In genomic region chr6:73580247-73581149, GRCh38 we compare ENCODE assay signal across 1 cellular context.
TF ChIP-seq lines count a peak whose summit lies in the region.

No MANE protein-coding gene starts in this region.

TF ChIP-seq in HepG2, 621 proteins besides CTCF, POLR2A, EP300 and RAD21 (continued from another document and continues in another):
- TF ChIP-seq POGK (CRISPR knock-in tag; conservative IDR thresholded peaks at IDR 0.05) = no peak
- no peak for TF ChIP-seq NPAS2 (CRISPR knock-in tag; IDR thresholded peaks at IDR 0.05; ENCODE audit: borderline replicate concordance)
- TF ChIP-seq NR2F1 (CRISPR knock-in tag; IDR thresholded peaks at IDR 0.05) = peak in 1 of 2 experiments; percentile 65; a peak in 2 of 4 replicates
- TF ChIP-seq GATAD2A (CRISPR knock-in tag; IDR thresholded peaks at IDR 0.05) = peak; percentile 78
- TF ChIP-seq DRAP1 (CRISPR knock-in tag; IDR thresholded peaks at IDR 0.05) = peak; percentile 36; the same call in 1 of the 2 replicates
- no peak for TF ChIP-seq THYN1 (CRISPR knock-in tag; IDR thresholded peaks at IDR 0.05; ENCODE audit: borderline replicate concordance, low read depth)
- TF ChIP-seq ELK4 (CRISPR knock-in tag; IDR thresholded peaks at IDR 0.05; ENCODE audit: borderline replicate concordance) = no peak
- no peak for TF ChIP-seq GTF3A (CRISPR knock-in tag; conservative IDR thresholded peaks at IDR 0.05)
- no peak for TF ChIP-seq SMAD1 (CRISPR knock-in tag; IDR thresholded peaks at IDR 0.05; ENCODE audit: borderline replicate concordance, low read depth)
- no peak for TF ChIP-seq IRX3 (CRISPR knock-in tag; IDR thresholded peaks at IDR 0.05; ENCODE audit: borderline replicate concordance, low read depth)
- no peak for TF ChIP-seq ZNF782 (CRISPR knock-in tag; IDR thresholded peaks at IDR 0.05; ENCODE audit: borderline replicate concordance)
- no peak for TF ChIP-seq ZNF17 (CRISPR knock-in tag; IDR thresholded peaks at IDR 0.05)
- TF ChIP-seq ZNF713 (CRISPR knock-in tag; IDR thresholded peaks at IDR 0.05) = no peak
- TF ChIP-seq CENPT (CRISPR knock-in tag; IDR thresholded peaks at IDR 0.05; ENCODE audit: low read depth) = no peak
- no peak for TF ChIP-seq ZKSCAN1 (IDR thresholded peaks at IDR 0.05; ENCODE audit: low read length)
- 0 out of 2 replicates have a peak, but pooled peaks have one; percentile 9 for TF ChIP-seq MAFF (IDR thresholded peaks at IDR 0.05; ENCODE audit: low read depth, low read length)
- TF ChIP-seq MAZ (IDR thresholded peaks at IDR 0.05; ENCODE audit: borderline replicate concordance, low read depth, low read length) = no peak
- peak; percentile 43; the same call in 1 of the 2 replicates for TF ChIP-seq MAZ (CRISPR knock-in tag; IDR thresholded peaks at IDR 0.05; ENCODE audit: low read depth)
- TF ChIP-seq ZNF749 (CRISPR knock-in tag; IDR thresholded peaks at IDR 0.05; ENCODE audit: borderline replicate concordance) = no peak
- TF ChIP-seq MNT (IDR thresholded peaks at IDR 0.05) = no peak
- TF ChIP-seq ZNF552 (CRISPR knock-in tag; IDR thresholded peaks at IDR 0.05; ENCODE audit: borderline replicate concordance) = no peak
- TF ChIP-seq ZNF33B (CRISPR knock-in tag; IDR thresholded peaks at IDR 0.05) = no peak
- 0 out of 2 replicates have a peak, but pooled peaks have one; percentile 17 for TF ChIP-seq ZNF580 (CRISPR knock-in tag; IDR thresholded peaks at IDR 0.05; ENCODE audit: borderline replicate concordance, low read depth)
- peak; percentile 12 for TF ChIP-seq RBM22 (optimal IDR thresholded peaks at IDR 0.05; ENCODE audit: low read length)
- TF ChIP-seq ZNF451 (CRISPR knock-in tag; IDR thresholded peaks at IDR 0.05) = no peak
- TF ChIP-seq ZNF644 (CRISPR knock-in tag; IDR thresholded peaks at IDR 0.05; ENCODE audit: low read depth) = no peak
- no peak for TF ChIP-seq GZF1 (CRISPR knock-in tag; IDR thresholded peaks at IDR 0.05)
- TF ChIP-seq MTA1 (CRISPR knock-in tag; IDR thresholded peaks at IDR 0.05; ENCODE audit: borderline replicate concordance) = no peak
- TF ChIP-seq ARID3A (IDR thresholded peaks at IDR 0.05; ENCODE audit: low read depth, low read length) = no peak; the same call in 1 of the 2 replicates
- no peak for TF ChIP-seq ZBED4 (CRISPR knock-in tag; IDR thresholded peaks at IDR 0.05; ENCODE audit: borderline replicate concordance)
- TF ChIP-seq HMGXB3 (CRISPR knock-in tag; IDR thresholded peaks at IDR 0.05; ENCODE audit: borderline replicate concordance) = no peak
- 0 out of 2 replicates have a peak, but pooled peaks have one; percentile 38 for TF ChIP-seq FLYWCH1 (CRISPR knock-in tag; IDR thresholded peaks at IDR 0.05)
- no peak for TF ChIP-seq GTF2F1 (IDR thresholded peaks at IDR 0.05; ENCODE audit: low read length)
- peak; percentile 69 for TF ChIP-seq RXRB (CRISPR knock-in tag; IDR thresholded peaks at IDR 0.05; ENCODE audit: borderline replicate concordance)
- 0 out of 2 replicates have a peak, but pooled peaks have one; percentile 61 for TF ChIP-seq JUN (CRISPR knock-in tag; IDR thresholded peaks at IDR 0.05)
- peak; percentile 7; the same call in 1 of the 2 replicates for TF ChIP-seq LCORL (IDR thresholded peaks at IDR 0.05)
- peak; percentile 47; the same call in 1 of the 2 replicates for TF ChIP-seq LCORL (CRISPR knock-in tag; IDR thresholded peaks at IDR 0.05)
- TF ChIP-seq CC2D1A (CRISPR knock-in tag; IDR thresholded peaks at IDR 0.05) = no peak
- no peak for TF ChIP-seq ZBTB3 (CRISPR knock-in tag; IDR thresholded peaks at IDR 0.05; ENCODE audit: borderline replicate concordance, low read depth)
- no peak; the same call in 1 of the 2 replicates for TF ChIP-seq HNF4A (CRISPR knock-in tag; IDR thresholded peaks at IDR 0.05)
- no peak for TF ChIP-seq NFIB (CRISPR knock-in tag; IDR thresholded peaks at IDR 0.05; ENCODE audit: borderline replicate concordance)
- no peak for TF ChIP-seq ZNF224 (CRISPR knock-in tag; IDR thresholded peaks at IDR 0.05)
- TF ChIP-seq EED (CRISPR knock-in tag; IDR thresholded peaks at IDR 0.05) = no peak
- no peak for TF ChIP-seq TGIF2 (CRISPR knock-in tag; IDR thresholded peaks at IDR 0.05)
- TF ChIP-seq KDM4B (CRISPR knock-in tag; IDR thresholded peaks at IDR 0.05) = no peak
- TF ChIP-seq ZNF572 (CRISPR knock-in tag; IDR thresholded peaks at IDR 0.05) = no peak
- no peak for TF ChIP-seq TBP (CRISPR knock-in tag; IDR thresholded peaks at IDR 0.05)
- TF ChIP-seq ZNF569 (CRISPR knock-in tag; IDR thresholded peaks at IDR 0.05; ENCODE audit: borderline replicate concordance) = no peak
- TF ChIP-seq PPARG (CRISPR knock-in tag; conservative IDR thresholded peaks at IDR 0.05) = peak; percentile 79
- no peak for TF ChIP-seq NRL (CRISPR knock-in tag; IDR thresholded peaks at IDR 0.05; ENCODE audit: borderline replicate concordance)
- no peak for TF ChIP-seq SRF (IDR thresholded peaks at IDR 0.05; ENCODE audit: low read depth, low read length)
- TF ChIP-seq HIC2 (CRISPR knock-in tag; IDR thresholded peaks at IDR 0.05; ENCODE audit: low read depth) = no peak
- no peak for TF ChIP-seq ATRX (CRISPR knock-in tag; IDR thresholded peaks at IDR 0.05; ENCODE audit: borderline replicate concordance)
- no peak for TF ChIP-seq SMARCC2 (IDR thresholded peaks at IDR 0.05)
